Comparison of ENCODE assay signal across 18 cellular contexts in the genomic region with DNA sequence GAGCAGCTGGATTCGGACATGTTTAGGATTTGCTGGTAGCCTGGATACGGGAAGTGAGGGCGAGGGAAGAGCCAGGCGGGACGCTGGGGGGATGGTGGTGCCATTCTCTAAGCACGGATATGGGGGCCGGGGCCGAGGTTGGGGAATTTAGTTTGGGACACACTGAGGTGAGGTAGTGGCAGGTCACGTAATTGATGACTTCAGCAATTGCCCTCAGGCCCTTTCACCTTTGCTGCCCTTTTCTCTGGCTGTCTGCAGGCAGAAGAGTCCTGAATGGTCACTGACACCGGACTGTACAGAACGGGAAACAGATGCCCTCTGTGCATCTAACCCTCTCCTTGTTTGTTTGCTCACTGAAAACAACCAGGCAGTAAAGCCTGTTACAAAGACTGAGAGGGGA.
"Had no signal": no experiment of that assay in that cellular context is flagged by ENCODE, and none has a peak within 500 bp of the region (broad histone marks: within the 10 kb centered on the region; RNA-seq: fewer than 3 reads in every experiment).

No MANE protein-coding gene starts in this region.

- DNase-seq: activated CD4-positive, alpha-beta T cell treated with anti-CD3 and anti-CD28 coated beads, Interleukin-2, amount 50 U/mL, for 48 hours; activated naive CD8-positive, alpha-beta T cell treated with anti-CD3 and anti-CD28 coated beads for 36 hours; amniotic stem cell; effector CD8-positive, alpha-beta T cell; heart right ventricle; immature natural killer cell; lower lobe of right lung; occipital lobe; retina; stimulated activated naive CD4-positive, alpha-beta T cell; substantia nigra; T-helper 2 cell; tibial artery had no signal

- H3K36me3 ChIP-seq: esophagus muscularis mucosa, heart right ventricle, lower lobe of right lung, tibial artery had no signal

- ATAC-seq: heart right ventricle; lower lobe of right lung; natural killer cell treated with Interleukin-12 subunit alpha and Interleukin-12 subunit beta and Interleukin-15 and Interleukin-18, amount 100 ng/mL, for 72 hours had no signal

- FAIRE-seq: endothelial cell of umbilical vein, urothelium cell line had no signal

- H3K36me3 Mint-ChIP-seq: activated naive CD8-positive, alpha-beta T cell treated with anti-CD3 and anti-CD28 coated beads for 36 hours; immature natural killer cell; natural killer cell treated with Interleukin-12 subunit alpha and Interleukin-12 subunit beta and Interleukin-15 and Interleukin-18, amount 100 ng/mL, for 72 hours had no signal

- H3K27ac ChIP-seq: esophagus muscularis mucosa, heart right ventricle, lower lobe of right lung, tibial artery had no signal

- H3K4me1 Mint-ChIP-seq: activated naive CD8-positive, alpha-beta T cell treated with anti-CD3 and anti-CD28 coated beads for 36 hours; immature natural killer cell had no signal

- H3K27me3 ChIP-seq: esophagus muscularis mucosa, tibial artery had no signal

- H3K27me3 Mint-ChIP-seq: activated naive CD8-positive, alpha-beta T cell treated with anti-CD3 and anti-CD28 coated beads for 36 hours had no signal

- H3K4me3 Mint-ChIP-seq: activated naive CD8-positive, alpha-beta T cell treated with anti-CD3 and anti-CD28 coated beads for 36 hours; activated T-helper 1 cell treated with anti-CD3 and anti-CD28 coated beads, Interleukin-12 subunit alpha, Interleukin-12 subunit beta, Interleukin-2, Interleukin-4 antibody, amounts not matched to agents 30 ng/mL and 10 ng/mL and 1 ng/mL, durations not matched to agents 14 hours and 24 hours and 36 hours; immature natural killer cell; natural killer cell treated with Interleukin-12 subunit alpha and Interleukin-12 subunit beta and Interleukin-15 and Interleukin-18, amount 100 ng/mL, for 72 hours had no signal

- H3K9me3 ChIP-seq: heart right ventricle, lower lobe of right lung, tibial artery had no signal

- H3K4me3 ChIP-seq: esophagus muscularis mucosa, heart right ventricle, lower lobe of right lung, tibial artery had no signal

- H3K9me3 Mint-ChIP-seq: activated naive CD8-positive, alpha-beta T cell treated with anti-CD3 and anti-CD28 coated beads for 36 hours; activated T-helper 1 cell treated with anti-CD3 and anti-CD28 coated beads, Interleukin-12 subunit alpha, Interleukin-12 subunit beta, Interleukin-2, Interleukin-4 antibody, amounts not matched to agents 30 ng/mL and 10 ng/mL and 1 ng/mL, durations not matched to agents 14 hours and 24 hours and 36 hours; immature natural killer cell; natural killer cell treated with Interleukin-12 subunit alpha and Interleukin-12 subunit beta and Interleukin-15 and Interleukin-18, amount 100 ng/mL, for 72 hours had no signal

- H3K27ac Mint-ChIP-seq: activated naive CD8-positive, alpha-beta T cell treated with anti-CD3 and anti-CD28 coated beads for 36 hours; activated T-helper 1 cell treated with anti-CD3 and anti-CD28 coated beads, Interleukin-12 subunit alpha, Interleukin-12 subunit beta, Interleukin-2, Interleukin-4 antibody, amounts not matched to agents 30 ng/mL and 10 ng/mL and 1 ng/mL, durations not matched to agents 14 hours and 24 hours and 36 hours; immature natural killer cell; natural killer cell treated with Interleukin-12 subunit alpha and Interleukin-12 subunit beta and Interleukin-15 and Interleukin-18, amount 100 ng/mL, for 72 hours had no signal

- H3K4me1 ChIP-seq: esophagus muscularis mucosa, heart right ventricle, lower lobe of right lung, tibial artery had no signal
